ENCODE assay signal across 11 cellular contexts in the genomic region with DNA sequence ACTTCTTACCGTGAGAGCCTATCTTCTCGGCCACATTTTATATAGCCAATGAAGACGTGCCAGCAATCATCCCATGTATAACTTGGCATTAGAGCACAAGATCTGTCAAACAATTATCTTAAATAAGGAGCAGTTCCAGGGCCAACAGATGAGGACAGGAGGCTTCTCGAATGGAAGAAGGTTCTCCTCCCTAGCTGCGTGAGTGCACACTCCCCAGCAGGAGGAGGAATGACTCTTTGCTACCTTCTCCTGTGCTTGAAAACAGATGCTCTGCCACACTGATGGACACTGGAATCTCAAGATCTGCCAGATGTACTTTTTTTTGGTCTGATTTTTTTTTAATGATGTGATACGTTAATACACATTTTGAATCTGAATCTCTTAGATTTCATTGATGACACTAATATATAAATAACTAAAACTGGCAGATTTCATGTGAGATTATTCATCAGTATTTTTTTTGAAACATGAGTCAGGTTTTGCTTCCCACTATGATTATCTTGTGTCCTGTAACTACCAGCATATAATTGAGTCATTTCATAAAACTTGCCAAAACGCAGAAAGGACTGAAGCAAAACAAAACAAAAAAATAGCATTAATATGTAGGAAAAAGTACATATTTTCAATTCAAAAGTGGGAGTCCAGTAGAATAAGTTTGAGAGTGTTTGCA. TPM values are rescaled to one million over a fixed set of nuclear protein-coding genes. Genes with fewer than 3 reads are reported as not detected.
DNase-seq lines count a peak whose midpoint lies in the region; ATAC-seq and TF ChIP-seq lines count a peak whose summit lies in the region.
"Had no signal": no experiment of that assay in that cellular context is flagged by ENCODE, and none has a peak within 500 bp of the region (broad histone marks: within the 10 kb centered on the region; RNA-seq: fewer than 3 reads in every experiment).

No MANE protein-coding gene starts in this region.

- CTCF ChIA-PET in HEK293 (lab: Yijun Ruan, JAX), result interaction anchor here (0.7 to 1.8 kb wide), 7 partner anchors 32 to 97 kb away, joined by 3 to 5 read pairs (median 3); no protein-coding TSS in a partner anchor
- CTCF ChIA-PET in CD8-positive, alpha-beta memory T cell (lab: Charles Lee), result no interaction called here

- peak; percentile 56; the same call in 1 of the 2 replicates for TF ChIP-seq CTCF in HEK293 (tag by site-specific recombination; IDR thresholded peaks at IDR 0.05)
- peak; percentile 47 for TF ChIP-seq CTCF in astrocyte of the cerebellum (IDR thresholded peaks at IDR 0.05; ENCODE audit: low read depth, low read length, missing control alignments)

- ATAC-seq in GM18517 (IDR thresholded peaks at IDR 0.05; ENCODE audit: unreplicated experiment), result no peak
- ATAC-seq: activated naive CD8-positive, alpha-beta T cell treated with anti-CD3 and anti-CD28 coated beads, Interleukin-2, amount 50 U/mL, for 24 hours had no signal

- in situ Hi-C loops in astrocyte of the cerebellum (cut with HindIII; ENCODE audit: low sequenced_read_pairs), result no loop called here

- H3K9me3 Mint-ChIP-seq in CD8-positive, alpha-beta memory T cell, result no peaks in the 10 kb centered on the region
- H3K9me3 Mint-ChIP-seq: activated naive CD8-positive, alpha-beta T cell treated with anti-CD3 and anti-CD28 coated beads, Interleukin-2, amount 50 U/mL, for 24 hours had no signal

- POLR2A ChIA-PET in HEK293 (lab: Yijun Ruan, JAX), result no interaction called here
- POLR2A ChIA-PET in CD8-positive, alpha-beta memory T cell (lab: Charles Lee), result no interaction called here

- no peak overlapping the region for H3K27ac ChIP-seq in HEK293 (ENCODE audit: extremely low read depth, low read depth, low read length)
- no peak overlapping the region for H3K27ac ChIP-seq in CD8-positive, alpha-beta memory T cell (ENCODE audit: low read depth, low read length)
- H3K27ac ChIP-seq: tibial artery had no signal

- peaks cover 7 to 10% of the 10 kb centered on the region in 2 donors for H3K27me3 Mint-ChIP-seq in CD8-positive, alpha-beta memory T cell

- H3K4me3 ChIP-seq in HEK293 (ENCODE audit: low read depth, low read length), result no peak overlapping the region
- no peak overlapping the region for H3K4me3 ChIP-seq in astrocyte of the cerebellum (ENCODE audit: low read depth, low read length)
- no peak overlapping the region for H3K4me3 ChIP-seq in CD8-positive, alpha-beta memory T cell (ENCODE audit: low read length)
- H3K4me3 ChIP-seq: tibial artery had no signal

- no peaks in the 10 kb centered on the region for H3K9me3 ChIP-seq in HEK293 (ENCODE audit: control insufficient read depth, insufficient read depth, low read depth, low read length)
- H3K9me3 ChIP-seq in CD8-positive, alpha-beta memory T cell (ENCODE audit: low read length), result no peaks in the 10 kb centered on the region
- H3K9me3 ChIP-seq: tibial artery had no signal

- no peaks in the 10 kb centered on the region for H3K36me3 Mint-ChIP-seq in CD8-positive, alpha-beta memory T cell

- DNase-seq in AG08395 (ENCODE audit: low spot score) (peak; percentile 75), astrocyte of the cerebellum (ENCODE audit: low read depth) (peak; percentile 20), hepatic stellate cell (ENCODE audit: low spot score) (peak; percentile 44), C1 segment of cervical spinal cord (lab: John Stamatoyannopoulos, UW) (no peak), NCI-H69 (lab: John Stamatoyannopoulos, UW) (no peak)
- no peak for DNase-seq in CD8-positive, alpha-beta memory T cell
- DNase-seq: activated naive CD8-positive, alpha-beta T cell treated with anti-CD3 and anti-CD28 coated beads, Interleukin-2, amount 50 U/mL, for 24 hours; Kasumi-1 had no signal

- no peaks in the 10 kb centered on the region for H3K27me3 ChIP-seq in CD8-positive, alpha-beta memory T cell (ENCODE audit: insufficient read depth, low read length, poor library complexity, severe bottlenecking)
- H3K27me3 ChIP-seq: tibial artery had no signal

- no peaks in the 10 kb centered on the region for H3K4me1 Mint-ChIP-seq in CD8-positive, alpha-beta memory T cell
- H3K4me1 Mint-ChIP-seq: activated naive CD8-positive, alpha-beta T cell treated with anti-CD3 and anti-CD28 coated beads, Interleukin-2, amount 50 U/mL, for 24 hours had no signal

- peaks cover 16% of the 10 kb centered on the region for H3K4me1 ChIP-seq in HEK293 (ENCODE audit: control insufficient read depth, insufficient read depth, low read length)
- H3K4me1 ChIP-seq in CD8-positive, alpha-beta memory T cell (ENCODE audit: insufficient read depth, low read length), result no peaks in the 10 kb centered on the region

- H3K36me3 ChIP-seq in HEK293 (ENCODE audit: control insufficient read depth in 2 of 2, insufficient read depth in 1 of 2, low read length in 2 of 2), result no peaks in the 10 kb centered on the region
- no peaks in the 10 kb centered on the region for H3K36me3 ChIP-seq in CD8-positive, alpha-beta memory T cell (ENCODE audit: insufficient read depth, low read length)
- H3K36me3 ChIP-seq: tibial artery had no signal

- no peak overlapping the region for H3K27ac Mint-ChIP-seq in CD8-positive, alpha-beta memory T cell
- H3K27ac Mint-ChIP-seq: activated naive CD8-positive, alpha-beta T cell treated with anti-CD3 and anti-CD28 coated beads, Interleukin-2, amount 50 U/mL, for 24 hours had no signal

- no peak overlapping the region for H3K4me3 Mint-ChIP-seq in CD8-positive, alpha-beta memory T cell
- H3K4me3 Mint-ChIP-seq: activated naive CD8-positive, alpha-beta T cell treated with anti-CD3 and anti-CD28 coated beads, Interleukin-2, amount 50 U/mL, for 24 hours had no signal

TF ChIP-seq in HEK293, 187 proteins besides CTCF, POLR2A, EP300 and RAD21:
- TF ChIP-seq ZNF239 (tag by site-specific recombination; IDR thresholded peaks at IDR 0.05) (no peak), ZNF654 (tag by site-specific recombination; IDR thresholded peaks at IDR 0.05; ENCODE audit: low read depth) (0 out of 2 replicates have a peak, but pooled peaks have one; percentile 19), ZNF747 (tag by site-specific recombination; IDR thresholded peaks at IDR 0.05) (no peak)
- TF ChIP-seq, protein P1, sequence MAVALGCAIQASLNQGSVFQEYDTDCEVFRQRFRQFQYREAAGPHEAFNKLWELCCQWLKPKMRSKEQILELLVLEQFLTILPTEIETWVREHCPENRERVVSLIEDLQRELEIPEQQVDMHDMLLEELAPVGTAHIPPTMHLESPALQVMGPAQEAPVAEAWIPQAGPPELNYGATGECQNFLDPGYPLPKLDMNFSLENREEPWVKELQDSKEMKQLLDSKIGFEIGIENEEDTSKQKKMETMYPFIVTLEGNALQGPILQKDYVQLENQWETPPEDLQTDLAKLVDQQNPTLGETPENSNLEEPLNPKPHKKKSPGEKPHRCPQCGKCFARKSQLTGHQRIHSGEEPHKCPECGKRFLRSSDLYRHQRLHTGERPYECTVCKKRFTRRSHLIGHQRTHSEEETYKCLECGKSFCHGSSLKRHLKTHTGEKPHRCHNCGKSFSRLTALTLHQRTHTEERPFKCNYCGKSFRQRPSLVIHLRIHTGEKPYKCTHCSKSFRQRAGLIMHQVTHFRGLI (tag by site-specific recombination; IDR thresholded peaks at IDR 0.05), result no peak

RNA-seq across cellular contexts. Expression of gene VIT, which starts 0.6 kb away (rescaled TPM):
- not detected for total RNA-seq in CD8-positive, alpha-beta memory T cell
- polyA plus RNA-seq in CD8-positive, alpha-beta memory T cell, result 0.08 TPM

Comparison
In these comparisons a context has a peak if more than half of its experiments do, and no peak if none do; other contexts are left out.
1. DNase-seq: peak in AG08395 (single experiment), astrocyte of the cerebellum (single experiment) and hepatic stellate cell (single experiment); none in C1 segment of cervical spinal cord (0 of 14), NCI-H69 (single experiment) and CD8-positive, alpha-beta memory T cell (0 of 5).